8 cellular contexts compared by ENCODE assay signal in genomic region chr16:28326881-28327610, GRCh38. TPM values are rescaled to one million over a fixed set of nuclear protein-coding genes. Genes with fewer than 3 reads are reported as not detected.
DNase-seq lines count a peak whose midpoint lies in the region; ATAC-seq and TF ChIP-seq lines count a peak whose summit lies in the region.

No MANE protein-coding gene starts in this region.

- H3K79me2 ChIP-seq in SK-N-SH (ENCODE audit: insufficient read depth) (no peaks in the 10 kb centered on the region), smooth muscle cell (ENCODE audit: low read depth) (no peaks in the 10 kb centered on the region)

- H3K9me2 ChIP-seq in SK-N-SH, result no peaks in the 10 kb centered on the region

- no peak for TF ChIP-seq EP300 in SK-N-SH (IDR thresholded peaks at IDR 0.05; ENCODE audit: borderline replicate concordance in 1 of 2, low read depth in 1 of 2, low read length in 1 of 2)

- H3K9me3 ChIP-seq in SK-N-SH, result no peaks in the 10 kb centered on the region
- H3K9me3 ChIP-seq in smooth muscle cell (replicated peaks; ENCODE audit: low read depth), result no peaks in the 10 kb centered on the region

- POLR2A ChIA-PET in SK-N-SH (lab: Yijun Ruan, JAX), result no interaction called here

- H3K27ac ChIP-seq in SK-N-SH (ENCODE audit: low read depth in 2 of 2, low read length in 1 of 2) (no peak overlapping the region), smooth muscle cell (ENCODE audit: low read depth) (no peak overlapping the region)

- in situ Hi-C loops in Caki2 (cut with HindIII; ENCODE audit: low pct_unique_long_range_greater_than_20kb, low sequenced_read_pairs), result no loop called here

- 61% methylated on average over 12 of the region's 12 CpGs for WGBS in SK-N-SH (ENCODE audit: low lambda C conversion rate)
- 64% methylated on average over 12 of the region's 12 CpGs for WGBS in smooth muscle cell (ENCODE audit: low lambda C conversion rate)

- peak; percentile 51 for TF ChIP-seq RAD21 in SK-N-SH (IDR thresholded peaks at IDR 0.05; ENCODE audit: low read length)

- no peaks in the 10 kb centered on the region for H3K27me3 ChIP-seq in SK-N-SH (ENCODE audit: insufficient read depth)
- no peaks in the 10 kb centered on the region for H3K27me3 ChIP-seq in smooth muscle cell (ENCODE audit: low read depth)

- intact Hi-C loops in left ventricle myocardium superior (cut with micrococcal nuclease), result no loop called here

- H3K4me1 ChIP-seq in SK-N-SH (ENCODE audit: control insufficient read depth in 1 of 2, insufficient read depth in 2 of 2, low read depth in 1 of 2, low read length in 1 of 2), result no peaks in the 10 kb centered on the region; a peak in 1 of 4 replicates
- H3K4me1 ChIP-seq in smooth muscle cell (ENCODE audit: low read depth), result no peaks in the 10 kb centered on the region

- H3K4me2 ChIP-seq in SK-N-SH (no peak overlapping the region), smooth muscle cell (no peak overlapping the region)

- H4K20me1 ChIP-seq in SK-N-SH (ENCODE audit: insufficient read depth) (no peaks in the 10 kb centered on the region), smooth muscle cell (ENCODE audit: low read depth) (no peaks in the 10 kb centered on the region)

- CTCF ChIA-PET in SK-N-SH (lab: Yijun Ruan, JAX), result interaction anchor here (0.6 to 2.3 kb wide), 12 partner anchors 10 to 265 kb away, joined by 3 to 31 read pairs (median 3); partner anchors contain the start of gene SBK1

- H2AFZ ChIP-seq in SK-N-SH (ENCODE audit: low read depth) (no peak overlapping the region), smooth muscle cell (ENCODE audit: low read depth) (no peak overlapping the region)

- TF ChIP-seq CTCF in SK-N-SH (IDR thresholded peaks at IDR 0.05) (peak; percentile 73), smooth muscle cell (IDR thresholded peaks at IDR 0.05; ENCODE audit: borderline replicate concordance, insufficient read depth, poor library complexity, severe bottlenecking) (peak; percentile 57)

- ATAC-seq in left ventricle myocardium superior (peak; percentile 84), GM21529 (IDR thresholded peaks at IDR 0.05; ENCODE audit: unreplicated experiment) (no peak), HG03039 (IDR thresholded peaks at IDR 0.05; ENCODE audit: unreplicated experiment) (no peak)

- DNase-seq in Caki2 (ENCODE audit: low read depth) (peak; percentile 27), HK-2 (ENCODE audit: unreplicated experiment) (peak; percentile 26), SK-N-SH (peak; percentile 81), left ventricle myocardium superior (peak; percentile 66), smooth muscle cell (lab: John Stamatoyannopoulos, UW; ENCODE audit: unreplicated experiment) (peak; percentile 6)
- DNase-seq in activated naive CD4-positive, alpha-beta T cell treated with anti-CD3 and anti-CD28 coated beads, Interleukin-2, amount 50 U/mL, for 16 hours, result peak; percentile 72

- no peaks in the 10 kb centered on the region for H3K36me3 ChIP-seq in SK-N-SH (replicated peaks in 1 of 2; ENCODE audit: control insufficient read depth in 1 of 2, insufficient read depth in 2 of 2, low read length in 1 of 2)
- no peaks in the 10 kb centered on the region for H3K36me3 ChIP-seq in smooth muscle cell (ENCODE audit: low read depth)

- H3F3A ChIP-seq in SK-N-SH (replicated peaks; ENCODE audit: insufficient read depth) (no peaks in the 10 kb centered on the region), smooth muscle cell (ENCODE audit: low read depth) (no peaks in the 10 kb centered on the region)

- H3K9ac ChIP-seq in SK-N-SH (no peak overlapping the region), smooth muscle cell (ENCODE audit: low read depth) (no peak overlapping the region)

- no peak overlapping the region; a peak in 1 of 4 replicates for H3K4me3 ChIP-seq in SK-N-SH (ENCODE audit: low read depth in 2 of 2, low read length in 1 of 2)
- H3K4me3 ChIP-seq in smooth muscle cell, result no peak overlapping the region

TF ChIP-seq in SK-N-SH, 30 proteins besides CTCF, POLR2A, EP300 and RAD21:
- no peak for TF ChIP-seq USF2 (IDR thresholded peaks at IDR 0.05; ENCODE audit: borderline replicate concordance, low read depth, low read length)
- TF ChIP-seq ZBTB33 (IDR thresholded peaks at IDR 0.05; ENCODE audit: borderline replicate concordance, low read depth), result no peak
- TF ChIP-seq USF1 (IDR thresholded peaks at IDR 0.05; ENCODE audit: borderline replicate concordance, low read depth), result no peak
- TF ChIP-seq NRF1 (IDR thresholded peaks at IDR 0.05; ENCODE audit: low read depth, low read length), result no peak
- TF ChIP-seq GATA2 (CRISPR knock-in tag; IDR thresholded peaks at IDR 0.05), result no peak
- no peak for TF ChIP-seq JUND (IDR thresholded peaks at IDR 0.05)
- TF ChIP-seq FOSL2 (IDR thresholded peaks at IDR 0.05; ENCODE audit: borderline replicate concordance, low read depth), result no peak
- no peak for TF ChIP-seq MAX (IDR thresholded peaks at IDR 0.05; ENCODE audit: low read depth)
- no peak for TF ChIP-seq PBX3 (IDR thresholded peaks at IDR 0.05)
- TF ChIP-seq FOXJ3 (CRISPR knock-in tag; IDR thresholded peaks at IDR 0.05), result no peak
- TF ChIP-seq EZH2phosphoT487 (IDR thresholded peaks at IDR 0.05; ENCODE audit: borderline replicate concordance, low read depth), result no peak
- TF ChIP-seq TCF12 (IDR thresholded peaks at IDR 0.05), result no peak
- no peak for TF ChIP-seq RCOR1 (IDR thresholded peaks at IDR 0.05; ENCODE audit: low read length)
- peak; percentile 54 for TF ChIP-seq SMC3 (IDR thresholded peaks at IDR 0.05; ENCODE audit: low read depth, low read length)
- TF ChIP-seq TEAD4 (IDR thresholded peaks at IDR 0.05; ENCODE audit: borderline replicate concordance, insufficient read depth), result no peak
- TF ChIP-seq ELF1 (IDR thresholded peaks at IDR 0.05), result no peak
- peak; percentile 72; the same call in 1 of the 2 replicates for TF ChIP-seq YY1 (IDR thresholded peaks at IDR 0.05; ENCODE audit: low read depth)
TF ChIP-seq in SK-N-SH: peak in this region for 2.

RNA-seq across cellular contexts. Expression of gene SBK1, which starts 34.7 kb away (rescaled TPM):
- 0.06 and 0.27 TPM in 2 replicates for total RNA-seq in Caki2 (2014; rRNA removed; shearing (Covaris generic); ENCODE audit: low replicate concordance)
- polyA plus RNA-seq in SK-N-SH (2012; rRNA removed) (0.36 and 0.55 TPM in 2 replicates), smooth muscle cell (3.1 and 7.5 TPM in 2 replicates)
- polyA plus RNA-seq in SK-N-SH (2012; cell fraction: cytosol; rRNA removed), result 0.35 and 0.68 TPM in 2 replicates
- polyA plus RNA-seq in SK-N-SH (2012; cell fraction: nucleus; rRNA removed), result 0.76 and 1.4 TPM in 2 replicates
- total RNA-seq in left ventricle myocardium superior (2.8 TPM), smooth muscle cell (0.94 and 1.9 TPM in 2 replicates)

RNA-seq across cellular contexts. Expression of gene NPIPB6, which starts 36.3 kb away (rescaled TPM):
- 0.32 TPM in 1 of 2 replicates, not detected in the other for total RNA-seq in Caki2 (2014; rRNA removed; shearing (Covaris generic); ENCODE audit: low replicate concordance)
- polyA plus RNA-seq in SK-N-SH (2012; rRNA removed), result 0.35 and 0.50 TPM in 2 replicates
- 0.22 and 0.24 TPM in 2 replicates for polyA plus RNA-seq in SK-N-SH (2012; cell fraction: cytosol; rRNA removed)
- 2.1 and 2.3 TPM in 2 replicates for polyA plus RNA-seq in SK-N-SH (2012; cell fraction: nucleus; rRNA removed)
- 0.40 TPM for total RNA-seq in left ventricle myocardium superior
- total RNA-seq in smooth muscle cell, result 0.22 and 0.54 TPM in 2 replicates
- polyA plus RNA-seq in smooth muscle cell, result 0.17 and 0.95 TPM in 2 replicates

Comparison
In these comparisons a context has a peak if more than half of its experiments do, and no peak if none do; other contexts are left out.
1. DNase-seq: peak in every context shown above with its lines; median percentile 81 in SK-N-SH; 72 in activated naive CD4-positive, alpha-beta T cell treated with anti-CD3 and anti-CD28 coated beads, Interleukin-2, amount 50 U/mL, for 16 hours; 66 in left ventricle myocardium superior; 27 in Caki2; 26 in HK-2; 6 in smooth muscle cell.